ENCODE assay signal across 16 cellular contexts in genomic region chr5:43150075-43150474, GRCh38. TPM values are rescaled to one million over a fixed set of nuclear protein-coding genes. Genes with fewer than 3 reads are reported as not detected.
A peak's percentile ranks its signal among the peaks of the same experiment; 100 is the strongest.
DNase-seq lines count a peak whose midpoint lies in the region; ATAC-seq and TF ChIP-seq lines count a peak whose summit lies in the region.
"Had no signal": no experiment of that assay in that cellular context is flagged by ENCODE, and none has a peak within 500 bp of the region (broad histone marks: within the 10 kb centered on the region; RNA-seq: fewer than 3 reads in every experiment).

No MANE protein-coding gene starts in this region.

- intact Hi-C loops in Panc1 (cut with micrococcal nuclease; ENCODE audit: unreplicated experiment) = no loop called here

- no peak overlapping the region for H2BK12ac ChIP-seq in mesenchymal stem cell (ENCODE audit: low read length in 2 of 2)

- in situ Hi-C loops in Panc1 (cut with HindIII; ENCODE audit: low pct_unique_long_range_greater_than_20kb, low sequenced_read_pairs) = no loop called here

- H3K4me1 ChIP-seq in Panc1 (ENCODE audit: control insufficient read depth, insufficient read depth, low read length) (no peaks in the 10 kb centered on the region), mesenchymal stem cell (ENCODE audit: control insufficient read depth, insufficient read depth, low read depth, low read length) (no peaks in the 10 kb centered on the region)

- H3K23ac ChIP-seq in mesenchymal stem cell (ENCODE audit: low read length in 2 of 2) = no peak overlapping the region

- no peak overlapping the region for H2AK5ac ChIP-seq in mesenchymal stem cell (ENCODE audit: low read length, severe bottlenecking)

- H3K14ac ChIP-seq in mesenchymal stem cell (ENCODE audit: low read length in 2 of 2) = no peak overlapping the region

- H3K9ac ChIP-seq in mesenchymal stem cell (ENCODE audit: low read length) = no peak overlapping the region

- H3K18ac ChIP-seq in mesenchymal stem cell (ENCODE audit: low read depth in 1 of 2, low read length in 2 of 2) = no peak overlapping the region

- H3K4me3 ChIP-seq in Panc1 (ENCODE audit: low read depth in 2 of 2, low read length in 2 of 2) (no peak overlapping the region), mesenchymal stem cell (ENCODE audit: insufficient read depth in 1 of 2, low read depth in 1 of 2, low read length in 2 of 2) (no peak overlapping the region)
- H3K4me3 ChIP-seq: HAP-1 had no signal

- BruUV-seq in Panc1 (replicated peaks; lab: Mats Ljungman, UMichigan) = TSS peak; percentile 48

- no peak overlapping the region for H3K4ac ChIP-seq in mesenchymal stem cell (ENCODE audit: low read depth in 1 of 2, low read length in 2 of 2)

- H3K36me3 ChIP-seq in Panc1 (ENCODE audit: control insufficient read depth, insufficient read depth, low read length) = peaks cover 2% of the 10 kb centered on the region; the same call in 1 of the 2 replicates
- H3K36me3 ChIP-seq in mesenchymal stem cell (ENCODE audit: control insufficient read depth in 1 of 2, insufficient read depth in 2 of 2, low read depth in 1 of 2, low read length in 2 of 2) = peaks cover 15 to 16% of the 10 kb centered on the region in 2 experiments

- no peak overlapping the region for H2BK5ac ChIP-seq in mesenchymal stem cell (ENCODE audit: low read depth, low read length, poor library complexity, severe bottlenecking)

- H2BK120ac ChIP-seq in mesenchymal stem cell (ENCODE audit: low read depth, low read length) = no peak overlapping the region

- no peaks in the 10 kb centered on the region for H3K9me3 ChIP-seq in Panc1 (ENCODE audit: control insufficient read depth, insufficient read depth, low read depth, low read length)
- H3K9me3 ChIP-seq in mesenchymal stem cell (ENCODE audit: control insufficient read depth, low read length) = no peaks in the 10 kb centered on the region
- H3K9me3 ChIP-seq: HAP-1 had no signal

- CTCF ChIA-PET in Panc1 (lab: Charles Lee) = no interaction called here

- peak; percentile 52 for DNase-seq in D341Med (ENCODE audit: low spot score)
- DNase-seq in Panc1 (ENCODE audit: low read depth, low spot score) = no peak
- DNase-seq in mesenchymal stem cell = no peak
- no peak for DNase-seq in iPS-NIHi11 (ENCODE audit: low spot score)
- DNase-seq: C1 segment of cervical spinal cord; Calu3; CD4-positive, alpha-beta memory T cell; COR-L47; DMS153; DND-41; GOT3; HFFc6 had no signal

- 97% methylated on average over 2 of the region's 2 CpGs for WGBS in mesenchymal stem cell

- H3K27me3 ChIP-seq in Panc1 (ENCODE audit: control insufficient read depth, insufficient read depth, low read length) = no peaks in the 10 kb centered on the region
- no peaks in the 10 kb centered on the region for H3K27me3 ChIP-seq in mesenchymal stem cell (ENCODE audit: control insufficient read depth in 1 of 2, insufficient read depth in 1 of 2, low read length in 2 of 2)

- no peak overlapping the region for H2AFZ ChIP-seq in mesenchymal stem cell (ENCODE audit: low read depth, low read length)

- no peak overlapping the region for H3K4me2 ChIP-seq in mesenchymal stem cell (ENCODE audit: low read length, poor library complexity, severe bottlenecking)

- ATAC-seq in Panc1 (no peak), HG02798 (IDR thresholded peaks at IDR 0.05; ENCODE audit: poor library complexity, unreplicated experiment) (no peak), GM21825 (IDR thresholded peaks at IDR 0.05; ENCODE audit: unreplicated experiment) (no peak)

- TF ChIP-seq CTCF in Panc1 (IDR thresholded peaks at IDR 0.05) = no peak

- H4K91ac ChIP-seq in mesenchymal stem cell (ENCODE audit: low read length) = peak overlapping the region; percentile 50

- H4K8ac ChIP-seq in mesenchymal stem cell (ENCODE audit: low read length) = no peak overlapping the region

- H3K79me1 ChIP-seq in mesenchymal stem cell (replicated peaks; ENCODE audit: low read length, poor library complexity, severe bottlenecking) = peaks cover 41% of the 10 kb centered on the region

- POLR2A ChIA-PET in Panc1 (lab: Charles Lee) = interaction anchor here (0.5 kb wide), 1 partner anchor 8 kb away, joined by 3 read pairs; no protein-coding TSS in a partner anchor

- H3K27ac ChIP-seq in Panc1 (ENCODE audit: low read length) (no peak overlapping the region), mesenchymal stem cell (ENCODE audit: low read length, poor library complexity, severe bottlenecking) (no peak overlapping the region)

- H2BK15ac ChIP-seq in mesenchymal stem cell (ENCODE audit: low read depth, poor library complexity, severe bottlenecking) = no peak overlapping the region

RNA-seq across cellular contexts. Expression of gene ZNF131, which starts 29.4 kb away (rescaled TPM):
- 47.3 TPM for total RNA-seq in Panc1 (2021; ENCODE audit: unreplicated experiment)
- 20.7 TPM for polyA plus RNA-seq in Panc1 (2012; ENCODE audit: insufficient read length)
- 27.1 TPM for polyA plus RNA-seq in mesenchymal stem cell (2013, experiment 1 of 2)
- 24.9 TPM for polyA plus RNA-seq in mesenchymal stem cell (2013, experiment 2 of 2)

RNA-seq across cellular contexts. Expression of gene NIM1K, which starts 42.0 kb away (rescaled TPM):
- 0.59 TPM for total RNA-seq in Panc1 (2021; ENCODE audit: unreplicated experiment)
- polyA plus RNA-seq in Panc1 (2012; ENCODE audit: insufficient read length) = 0.81 TPM
- 0.11 TPM for polyA plus RNA-seq in mesenchymal stem cell (2013, experiment 1 of 2)
- 0.10 TPM for polyA plus RNA-seq in mesenchymal stem cell (2013, experiment 2 of 2)
- total RNA-seq: A172 had no signal
